Comparison of ENCODE assay signal across 1 cellular context in genomic region chr2:96325038-96325883, GRCh38.
TF ChIP-seq lines count a peak whose summit lies in the region.

ITPRIPL1 (plus strand) TSS chr2:96325317; CDS start chr2:96325840, 523 bp downstream.

TF ChIP-seq in HepG2, 621 proteins besides CTCF, POLR2A, EP300 and RAD21 (continued from another document and continues in another):
- TF ChIP-seq CREB1 (IDR thresholded peaks at IDR 0.05) (no peak), CREB1 (CRISPR knock-in tag; IDR thresholded peaks at IDR 0.05) (no peak), SKIL (CRISPR knock-in tag; IDR thresholded peaks at IDR 0.05; ENCODE audit: borderline replicate concordance) (no peak), ZNF709 (CRISPR knock-in tag; IDR thresholded peaks at IDR 0.05) (peak; percentile 52; the same call in 1 of the 2 replicates), RFX3 (CRISPR knock-in tag; IDR thresholded peaks at IDR 0.05) (no peak), TCF7L2 (IDR thresholded peaks at IDR 0.05; ENCODE audit: low read depth, low read length) (no peak), ZNF362 (CRISPR knock-in tag; IDR thresholded peaks at IDR 0.05; ENCODE audit: borderline replicate concordance) (peak; percentile 40; the same call in 1 of the 2 replicates), TFDP1 (CRISPR knock-in tag; IDR thresholded peaks at IDR 0.05; ENCODE audit: borderline replicate concordance) (0 out of 2 replicates have a peak, but pooled peaks have one; percentile 58), ZNF879 (CRISPR knock-in tag; IDR thresholded peaks at IDR 0.05) (no peak; the same call in 1 of the 2 replicates), PHF8 (CRISPR knock-in tag; IDR thresholded peaks at IDR 0.05) (peak; percentile 70; the same call in 1 of the 2 replicates), ZNF570 (CRISPR knock-in tag; IDR thresholded peaks at IDR 0.05; ENCODE audit: borderline replicate concordance) (no peak), DMAP1 (CRISPR knock-in tag; IDR thresholded peaks at IDR 0.05) (peak; percentile 25), ZNF768 (CRISPR knock-in tag; IDR thresholded peaks at IDR 0.05) (peak; percentile 42; the same call in 1 of the 2 replicates), BCLAF1 (IDR thresholded peaks at IDR 0.05) (no peak), ZNF607 (CRISPR knock-in tag; IDR thresholded peaks at IDR 0.05; ENCODE audit: borderline replicate concordance) (0 out of 2 replicates have a peak, but pooled peaks have one; percentile 64), ZNF782 (CRISPR knock-in tag; IDR thresholded peaks at IDR 0.05; ENCODE audit: borderline replicate concordance) (peak; percentile 62; the same call in 1 of the 2 replicates), HDAC2 (CRISPR knock-in tag; IDR thresholded peaks at IDR 0.05) (no peak), ZNF576 (CRISPR knock-in tag; IDR thresholded peaks at IDR 0.05) (peak; percentile 68; the same call in 1 of the 2 replicates), GLI4 (CRISPR knock-in tag; IDR thresholded peaks at IDR 0.05; ENCODE audit: borderline replicate concordance) (0 out of 2 replicates have a peak, but pooled peaks have one; percentile 49), HMGA1 (CRISPR knock-in tag; conservative IDR thresholded peaks at IDR 0.05) (no peak), ZNF780A (CRISPR knock-in tag; IDR thresholded peaks at IDR 0.05) (0 out of 2 replicates have a peak, but pooled peaks have one; percentile 37), MXD1 (CRISPR knock-in tag; IDR thresholded peaks at IDR 0.05) (peak; percentile 59), ZBTB20 (CRISPR knock-in tag; IDR thresholded peaks at IDR 0.05; ENCODE audit: borderline replicate concordance, low read depth) (no peak), ZBTB25 (CRISPR knock-in tag; IDR thresholded peaks at IDR 0.05) (no peak), GFI1 (CRISPR knock-in tag; IDR thresholded peaks at IDR 0.05; ENCODE audit: borderline replicate concordance) (peak; percentile 60; the same call in 1 of the 2 replicates), RFXAP (CRISPR knock-in tag; IDR thresholded peaks at IDR 0.05; ENCODE audit: borderline replicate concordance) (peak; percentile 36; the same call in 1 of the 2 replicates), HBP1 (CRISPR knock-in tag; IDR thresholded peaks at IDR 0.05; ENCODE audit: low read depth) (no peak), ZNF337 (CRISPR knock-in tag; IDR thresholded peaks at IDR 0.05; ENCODE audit: borderline replicate concordance, low read depth) (peak; percentile 33; the same call in 1 of the 2 replicates), ZNF263 (CRISPR knock-in tag; IDR thresholded peaks at IDR 0.05) (peak; percentile 72), MTF1 (CRISPR knock-in tag; IDR thresholded peaks at IDR 0.05) (no peak), RXRA (CRISPR knock-in tag; IDR thresholded peaks at IDR 0.05) (0 out of 2 replicates have a peak, but pooled peaks have one; percentile 42), SUZ12 (IDR thresholded peaks at IDR 0.05; ENCODE audit: low read depth, low read length) (no peak), ZNF550 (CRISPR knock-in tag; IDR thresholded peaks at IDR 0.05; ENCODE audit: borderline replicate concordance) (no peak), IKZF4 (CRISPR knock-in tag; IDR thresholded peaks at IDR 0.05; ENCODE audit: borderline replicate concordance, low read depth, not compliant biosample characterization) (peak; percentile 30), FOXO4 (CRISPR knock-in tag; conservative IDR thresholded peaks at IDR 0.05) (peak; percentile 76; the same call in 1 of the 2 replicates), LBX2 (CRISPR knock-in tag; IDR thresholded peaks at IDR 0.05; ENCODE audit: borderline replicate concordance) (0 out of 2 replicates have a peak, but pooled peaks have one; percentile 21), FOSL1 (CRISPR knock-in tag; IDR thresholded peaks at IDR 0.05; ENCODE audit: borderline replicate concordance) (no peak), FLYWCH1 (CRISPR knock-in tag; IDR thresholded peaks at IDR 0.05) (no peak), NR0B2 (CRISPR knock-in tag; IDR thresholded peaks at IDR 0.05) (no peak), CSRNP2 (CRISPR knock-in tag; conservative IDR thresholded peaks at IDR 0.05; ENCODE audit: low read depth) (no peak), ZSCAN20 (CRISPR knock-in tag; IDR thresholded peaks at IDR 0.05; ENCODE audit: borderline replicate concordance) (peak; percentile 90; the same call in 1 of the 2 replicates), THAP7 (CRISPR knock-in tag; IDR thresholded peaks at IDR 0.05) (no peak), ZNF619 (CRISPR knock-in tag; IDR thresholded peaks at IDR 0.05) (peak; percentile 3; the same call in 1 of the 2 replicates), KDM3A (CRISPR knock-in tag; IDR thresholded peaks at IDR 0.05; ENCODE audit: low read depth) (0 out of 2 replicates have a peak, but pooled peaks have one; percentile 10), ZNF747 (CRISPR knock-in tag; IDR thresholded peaks at IDR 0.05; ENCODE audit: borderline replicate concordance) (no peak), IRX3 (CRISPR knock-in tag; IDR thresholded peaks at IDR 0.05; ENCODE audit: borderline replicate concordance, low read depth) (0 out of 2 replicates have a peak, but pooled peaks have one; percentile 40), HNF4G (IDR thresholded peaks at IDR 0.05; ENCODE audit: borderline replicate concordance, low read depth, low read length) (no peak), HNF4G (CRISPR knock-in tag; IDR thresholded peaks at IDR 0.05; ENCODE audit: borderline replicate concordance, low read depth) (0 out of 2 replicates have a peak, but pooled peaks have one; percentile 40), ZNF776 (CRISPR knock-in tag; IDR thresholded peaks at IDR 0.05) (peak; percentile 34; the same call in 1 of the 2 replicates), SPEN (CRISPR knock-in tag; IDR thresholded peaks at IDR 0.05; ENCODE audit: low read depth) (peak; percentile 62; the same call in 1 of the 2 replicates)
